ENCODE assay signal across 8 cellular contexts in genomic region chr20:53869466-53870258, GRCh38.
A peak's percentile ranks its signal among the peaks of the same experiment; 100 is the strongest.
DNase-seq lines count a peak whose midpoint lies in the region; ATAC-seq and TF ChIP-seq lines count a peak whose summit lies in the region.

No MANE protein-coding gene starts in this region.

- TF ChIP-seq CTCF in AG09319 (IDR thresholded peaks at IDR 0.05; ENCODE audit: low read depth, low read length), result peak; percentile 77
- TF ChIP-seq CTCF in mesothelial cell of epicardium (IDR thresholded peaks at IDR 0.05; ENCODE audit: unreplicated experiment), result peak; percentile 48

- H3K27me3 Mint-ChIP-seq in mesothelial cell of epicardium (ENCODE audit: low read depth), result no peaks in the 10 kb centered on the region

- no peaks in the 10 kb centered on the region for H3K9me3 Mint-ChIP-seq in mesothelial cell of epicardium
- no peaks in the 10 kb centered on the region for H3K9me3 Mint-ChIP-seq in stimulated activated effector memory CD8-positive, alpha-beta T cell treated with anti-CD3 and anti-CD28 coated beads, Interleukin-12 subunit alpha, Interleukin-12 subunit beta, amount 100 ng/mL, for 72 hours

- peaks cover 64% of the 10 kb centered on the region for H3K4me1 Mint-ChIP-seq in mesothelial cell of epicardium
- H3K4me1 Mint-ChIP-seq in stimulated activated effector memory CD8-positive, alpha-beta T cell treated with anti-CD3 and anti-CD28 coated beads, Interleukin-12 subunit alpha, Interleukin-12 subunit beta, amount 100 ng/mL, for 72 hours, result peaks cover 57% of the 10 kb centered on the region

- DNase-seq in AG09319 (ENCODE audit: extremely low read depth, low read depth), result peak; percentile 43
- DNase-seq in NCI-H510A (lab: John Stamatoyannopoulos, UW), result peak; percentile 84
- peak; percentile 71 to 78 for DNase-seq in activated CD4-positive, alpha-beta T cell treated with anti-CD3 and anti-CD28 coated beads for 4 hours
- DNase-seq in ecto neural progenitor cell (ENCODE audit: low spot score), result peak; percentile 62
- peak in 1 of 2 experiments; percentile 50 for DNase-seq in mesothelial cell of epicardium (ENCODE audit: low spot score in 2 of 2, unreplicated experiment in 2 of 2)
- DNase-seq in stimulated activated effector memory CD8-positive, alpha-beta T cell treated with anti-CD3 and anti-CD28 coated beads, Interleukin-12 subunit alpha, Interleukin-12 subunit beta, amount 100 ng/mL, for 72 hours (ENCODE audit: low spot score in 2 of 2), result peak; percentile 39 to 81

- peak overlapping the region; percentile 74 for H3K27ac Mint-ChIP-seq in mesothelial cell of epicardium
- H3K27ac Mint-ChIP-seq in stimulated activated effector memory CD8-positive, alpha-beta T cell treated with anti-CD3 and anti-CD28 coated beads, Interleukin-12 subunit alpha, Interleukin-12 subunit beta, amount 100 ng/mL, for 72 hours, result peak overlapping the region; percentile 11

- no peaks in the 10 kb centered on the region for H3K36me3 Mint-ChIP-seq in mesothelial cell of epicardium
- peaks cover 13% of the 10 kb centered on the region for H3K36me3 Mint-ChIP-seq in stimulated activated effector memory CD8-positive, alpha-beta T cell treated with anti-CD3 and anti-CD28 coated beads, Interleukin-12 subunit alpha, Interleukin-12 subunit beta, amount 100 ng/mL, for 72 hours

- ATAC-seq in GM18520 (IDR thresholded peaks at IDR 0.05; ENCODE audit: unreplicated experiment) (peak; percentile 69), HG03175 (IDR thresholded peaks at IDR 0.05; ENCODE audit: unreplicated experiment) (peak; percentile 53)
- peak; percentile 90 for ATAC-seq in stimulated activated effector memory CD8-positive, alpha-beta T cell treated with anti-CD3 and anti-CD28 coated beads, Interleukin-12 subunit alpha, Interleukin-12 subunit beta, amount 100 ng/mL, for 72 hours

- no peak overlapping the region for H3K4me3 Mint-ChIP-seq in mesothelial cell of epicardium
- H3K4me3 Mint-ChIP-seq in stimulated activated effector memory CD8-positive, alpha-beta T cell treated with anti-CD3 and anti-CD28 coated beads, Interleukin-12 subunit alpha, Interleukin-12 subunit beta, amount 100 ng/mL, for 72 hours, result peak overlapping the region; percentile 34
